In genomic region chr11:122843281-122844150, GRCh38 we compare ENCODE assay signal across 8 cellular contexts. TPM values are rescaled to one million over a fixed set of nuclear protein-coding genes. Genes with fewer than 3 reads are reported as not detected.
DNase-seq lines count a peak whose midpoint lies in the region; ATAC-seq and TF ChIP-seq lines count a peak whose summit lies in the region.

No MANE protein-coding gene starts in this region.

- peak; percentile 64 for ATAC-seq in HG03066 (IDR thresholded peaks at IDR 0.05; ENCODE audit: low read depth, unreplicated experiment)

- DNase-seq in NCI-H2107 treated with DMSO at 0.1 percent for 48 hours (lab: John Stamatoyannopoulos, UW; ENCODE audit: unreplicated experiment), result peak; percentile 29
- no peak for DNase-seq in NCI-H2107 (lab: John Stamatoyannopoulos, UW)
- DNase-seq in activated CD4-positive, alpha-beta T cell treated with anti-CD3 and anti-CD28 coated beads, Interleukin-2, amount 10 ng/mL, durations not matched to agents 7 days and 5 days, result peak; percentile 55
- DNase-seq in progenitor cell of endocrine pancreas (ENCODE audit: low spot score, unreplicated experiment), result no peak
- no peak for DNase-seq in A673 (ENCODE audit: low spot score)
- no peak for DNase-seq in COLO829 (ENCODE audit: low spot score)
- DNase-seq in SKM-1 treated with dmso at 0.1 percent for 144 hours (lab: John Stamatoyannopoulos, UW; ENCODE audit: unreplicated experiment), result no peak

- POLR2A ChIA-PET in activated CD4-positive, alpha-beta T cell treated with anti-CD3 and anti-CD28 coated beads, Interleukin-2, amount 10 ng/mL, durations not matched to agents 7 days and 5 days (lab: Charles Lee), result interaction anchor here (0.7 kb wide), 1 partner anchor 8 kb away, joined by 4 read pairs; no protein-coding TSS in a partner anchor
- POLR2A ChIA-PET in A673 (lab: Charles Lee; ENCODE audit: low non-redundant PET), result no interaction called here

- no peak overlapping the region for H3K27ac ChIP-seq in A673 (ENCODE audit: low read depth, low read length, poor library complexity, severe bottlenecking)

- peaks cover 3% of the 10 kb centered on the region for H3K9me3 Mint-ChIP-seq in activated CD4-positive, alpha-beta T cell treated with anti-CD3 and anti-CD28 coated beads, Interleukin-2, amount 10 ng/mL, durations not matched to agents 7 days and 5 days
- peaks cover 3% of the 10 kb centered on the region for H3K9me3 Mint-ChIP-seq in progenitor cell of endocrine pancreas (ENCODE audit: low read depth)

- no peaks in the 10 kb centered on the region for H3K36me3 Mint-ChIP-seq in activated CD4-positive, alpha-beta T cell treated with anti-CD3 and anti-CD28 coated beads, Interleukin-2, amount 10 ng/mL, durations not matched to agents 7 days and 5 days (ENCODE audit: low read depth)
- no peaks in the 10 kb centered on the region for H3K36me3 Mint-ChIP-seq in progenitor cell of endocrine pancreas (ENCODE audit: insufficient read depth)

- CTCF ChIA-PET in activated CD4-positive, alpha-beta T cell treated with anti-CD3 and anti-CD28 coated beads, Interleukin-2, amount 10 ng/mL, durations not matched to agents 7 days and 5 days (lab: Charles Lee), result interaction anchor here (0.5 to 2.2 kb wide), 3 partner anchors 10 to 197 kb away, joined by 3 to 10 read pairs (median 4); no protein-coding TSS in a partner anchor
- CTCF ChIA-PET in A673 (lab: Charles Lee), result no interaction called here

- H3K4me3 ChIP-seq in A673 (ENCODE audit: low read depth, low read length, poor library complexity, severe bottlenecking), result no peak overlapping the region

- H3K36me3 ChIP-seq in A673 (ENCODE audit: insufficient read depth, low read length, poor library complexity, severe bottlenecking), result no peaks in the 10 kb centered on the region

- intact Hi-C loops in A673 (cut with micrococcal nuclease; ENCODE audit: unreplicated experiment), result no loop called here

- peaks cover 2% of the 10 kb centered on the region for H3K27me3 Mint-ChIP-seq in activated CD4-positive, alpha-beta T cell treated with anti-CD3 and anti-CD28 coated beads, Interleukin-2, amount 10 ng/mL, durations not matched to agents 7 days and 5 days
- peaks cover 11% of the 10 kb centered on the region for H3K27me3 Mint-ChIP-seq in progenitor cell of endocrine pancreas

- no TSS peak for BruUV-seq in A673 (replicated peaks; lab: Mats Ljungman, UMichigan)

- no peaks in the 10 kb centered on the region for H3K4me1 ChIP-seq in A673 (ENCODE audit: insufficient read depth, low read length, poor library complexity, severe bottlenecking)

- peak overlapping the region; percentile 85 for H3K27ac Mint-ChIP-seq in activated CD4-positive, alpha-beta T cell treated with anti-CD3 and anti-CD28 coated beads, Interleukin-2, amount 10 ng/mL, durations not matched to agents 7 days and 5 days
- peak overlapping the region; percentile 74 for H3K27ac Mint-ChIP-seq in progenitor cell of endocrine pancreas

- H3K27me3 ChIP-seq in A673 (replicated peaks; ENCODE audit: insufficient read depth, low read depth, low read length, poor library complexity), result no peaks in the 10 kb centered on the region

- H3K4me3 Mint-ChIP-seq in activated CD4-positive, alpha-beta T cell treated with anti-CD3 and anti-CD28 coated beads, Interleukin-2, amount 10 ng/mL, durations not matched to agents 7 days and 5 days, result peak overlapping the region; percentile 26
- H3K4me3 Mint-ChIP-seq in progenitor cell of endocrine pancreas (ENCODE audit: low read depth), result no peak overlapping the region

- peaks cover 33% of the 10 kb centered on the region for H3K4me1 Mint-ChIP-seq in activated CD4-positive, alpha-beta T cell treated with anti-CD3 and anti-CD28 coated beads, Interleukin-2, amount 10 ng/mL, durations not matched to agents 7 days and 5 days
- H3K4me1 Mint-ChIP-seq in progenitor cell of endocrine pancreas (ENCODE audit: low read depth), result peaks cover 12% of the 10 kb centered on the region

- no peaks in the 10 kb centered on the region for H3K9me3 ChIP-seq in A673 (ENCODE audit: low read depth, low read length, poor library complexity, severe bottlenecking)

- TF ChIP-seq CTCF in progenitor cell of endocrine pancreas (IDR thresholded peaks at IDR 0.05; ENCODE audit: unreplicated experiment) (no peak), A673 (conservative IDR thresholded peaks at IDR 0.05; ENCODE audit: low read depth, low read length) (no peak)

RNA-seq across cellular contexts. Expression of gene CRTAM, which starts 5.2 kb away (rescaled TPM):
- under 1 TPM; 0.25 TPM for total RNA-seq in activated CD4-positive, alpha-beta T cell treated with anti-CD3 and anti-CD28 coated beads, Interleukin-2, amount 10 ng/mL, durations not matched to agents 7 days and 5 days
- not detected in 2 replicates for total RNA-seq in progenitor cell of endocrine pancreas
- not detected in 2 replicates for total RNA-seq in A673 (2021)

RNA-seq across cellular contexts. Expression of gene JHY, which starts 39.0 kb away (rescaled TPM):
- total RNA-seq in activated CD4-positive, alpha-beta T cell treated with anti-CD3 and anti-CD28 coated beads, Interleukin-2, amount 10 ng/mL, durations not matched to agents 7 days and 5 days, result 1 to 10 TPM; 2.9 to 3.1 TPM
- 3.5 and 5.3 TPM in 2 replicates for total RNA-seq in progenitor cell of endocrine pancreas
- total RNA-seq in A673 (2021), result 4.2 and 4.4 TPM in 2 replicates

Comparison
In these comparisons a context has a peak if more than half of its experiments do, and no peak if none do; other contexts are left out.
1. DNase-seq: peak in NCI-H2107 treated with DMSO at 0.1 percent for 48 hours (single experiment) and activated CD4-positive, alpha-beta T cell treated with anti-CD3 and anti-CD28 coated beads, Interleukin-2, amount 10 ng/mL, durations not matched to agents 7 days and 5 days (single experiment); none in NCI-H2107 (single experiment), progenitor cell of endocrine pancreas (single experiment), A673 (single experiment), COLO829 (single experiment) and SKM-1 treated with dmso at 0.1 percent for 144 hours (single experiment).